Comparison of ENCODE assay signal across 14 cellular contexts in the genomic region with DNA sequence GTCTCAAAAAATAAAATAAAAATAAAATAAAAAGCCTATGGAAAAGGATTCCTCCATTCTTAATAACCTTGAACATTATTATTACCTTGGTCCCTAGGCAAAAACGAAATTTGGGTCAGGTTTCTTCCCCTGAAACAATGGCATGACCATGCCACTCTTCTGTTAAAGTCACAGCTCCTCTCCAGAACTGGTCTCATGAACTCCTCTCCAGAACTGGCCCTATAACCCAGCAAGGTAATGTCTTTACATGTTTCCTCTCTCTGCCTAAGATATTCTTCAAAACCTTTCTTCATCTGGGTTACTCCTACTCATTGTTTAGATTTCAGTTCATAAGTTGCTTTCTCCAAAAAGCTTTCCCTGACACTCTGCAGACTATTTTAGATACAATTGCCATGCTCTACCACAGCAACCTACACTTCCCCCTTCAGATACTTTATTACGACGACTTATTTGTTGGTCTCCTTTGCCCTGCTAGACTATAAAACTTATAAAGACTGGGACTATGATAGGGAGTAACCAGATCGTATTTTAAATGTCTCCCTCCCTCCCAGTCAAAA. TPM values are rescaled to one million over a fixed set of nuclear protein-coding genes. Genes with fewer than 3 reads are reported as not detected.
DNase-seq lines count a peak whose midpoint lies in the region; ATAC-seq and TF ChIP-seq lines count a peak whose summit lies in the region.
"Had no signal": no experiment of that assay in that cellular context is flagged by ENCODE, and none has a peak within 500 bp of the region (broad histone marks: within the 10 kb centered on the region; RNA-seq: fewer than 3 reads in every experiment).

No MANE protein-coding gene starts in this region.

- TF ChIP-seq EP300 in SK-N-SH (IDR thresholded peaks at IDR 0.05; ENCODE audit: borderline replicate concordance in 1 of 2, low read depth in 1 of 2, low read length in 1 of 2), result no peak

- peaks cover 81% of the 10 kb centered on the region for H3K79me2 ChIP-seq in SK-N-SH (ENCODE audit: insufficient read depth)

- CTCF ChIA-PET in SK-N-SH (lab: Yijun Ruan, JAX), result interaction anchor here (1.3 kb wide), 1 partner anchor 39 kb away, joined by 4 read pairs; no protein-coding TSS in a partner anchor

- ATAC-seq in Right ventricle myocardium superior (ENCODE audit: poor library complexity), result peak; percentile 49
- ATAC-seq in sciatic nerve, result peak; percentile 44
- ATAC-seq in esophagus mucosa, result no peak
- ATAC-seq in GM18511 (IDR thresholded peaks at IDR 0.05; ENCODE audit: unreplicated experiment), result no peak
- ATAC-seq in HG02588 (IDR thresholded peaks at IDR 0.05; ENCODE audit: unreplicated experiment), result no peak

- peaks cover 3 to 44% of the 10 kb centered on the region in 2 experiments for H3K36me3 ChIP-seq in SK-N-SH (replicated peaks in 1 of 2; ENCODE audit: control insufficient read depth in 1 of 2, insufficient read depth in 2 of 2, low read length in 1 of 2)

- H3K9ac ChIP-seq in SK-N-SH, result peak overlapping the region; percentile 55; the same call in 1 of the 2 replicates

- peak overlapping the region; percentile 39; the same call in 1 of the 2 replicates for H2AFZ ChIP-seq in SK-N-SH (ENCODE audit: low read depth)

- H3K27ac ChIP-seq in SK-N-SH (ENCODE audit: low read depth in 2 of 2, low read length in 1 of 2), result peak overlapping the region; percentile 61 to 95
- H3K27ac ChIP-seq: HL-60, thyroid gland had no signal

- no peaks in the 10 kb centered on the region; the same call in 1 of the 2 replicates for H3K9me3 ChIP-seq in SK-N-SH
- H3K9me3 ChIP-seq: thyroid gland had no signal

- H3K4me3 ChIP-seq in SK-N-SH (ENCODE audit: low read depth in 2 of 2, low read length in 1 of 2), result peak overlapping the region in 1 of 2 experiments; percentile 1; a peak in 1 of 4 replicates
- H3K4me3 ChIP-seq: lung, thyroid gland had no signal

- peaks cover 5 to 10% of the 10 kb centered on the region in 2 experiments for H3K4me1 ChIP-seq in SK-N-SH (ENCODE audit: control insufficient read depth in 1 of 2, insufficient read depth in 2 of 2, low read depth in 1 of 2, low read length in 1 of 2)
- H3K4me1 ChIP-seq: thyroid gland had no signal

- H3K4me2 ChIP-seq in SK-N-SH, result peak overlapping the region; percentile 64

- TF ChIP-seq CTCF in SK-N-SH (IDR thresholded peaks at IDR 0.05), result no peak

- intact Hi-C loops in Right ventricle myocardium superior (cut with DNase I), result no loop called here
- intact Hi-C loops in sciatic nerve (cut with DNase I), result no loop called here

- DNase-seq in DMS114 treated with DMSO at 0.1 percent for 48 hours (lab: John Stamatoyannopoulos, UW; ENCODE audit: unreplicated experiment) (peak; percentile 69), SK-N-SH (no peak), Right ventricle myocardium superior (no peak), sciatic nerve (ENCODE audit: low spot score) (no peak), DMS53 treated with DMSO at 0.1 percent for 48 hours (lab: John Stamatoyannopoulos, UW; ENCODE audit: unreplicated experiment) (no peak)
- DNase-seq: activated gamma-delta T cell, NCI-H1048, NCI-H524 had no signal

- H3F3A ChIP-seq in SK-N-SH (replicated peaks; ENCODE audit: insufficient read depth), result peaks cover 31% of the 10 kb centered on the region

- 59% methylated on average over 4 of the region's 4 CpGs for WGBS in SK-N-SH (ENCODE audit: low lambda C conversion rate)

- TF ChIP-seq RAD21 in SK-N-SH (IDR thresholded peaks at IDR 0.05; ENCODE audit: low read length), result no peak

- no peaks in the 10 kb centered on the region for H4K20me1 ChIP-seq in SK-N-SH (ENCODE audit: insufficient read depth)

- POLR2A ChIA-PET in SK-N-SH (lab: Yijun Ruan, JAX), result interaction anchor here (0.7 to 3.0 kb wide), 2 partner anchors 13 to 1293 kb away, joined by 3 to 9 read pairs; a partner anchor contains a TSS

- H3K9me2 ChIP-seq in SK-N-SH, result no peaks in the 10 kb centered on the region

- no peaks in the 10 kb centered on the region for H3K27me3 ChIP-seq in SK-N-SH (ENCODE audit: insufficient read depth)
- H3K27me3 ChIP-seq: thyroid gland had no signal

TF ChIP-seq in SK-N-SH, 30 proteins besides CTCF, POLR2A, EP300 and RAD21:
- no peak for TF ChIP-seq TEAD4 (IDR thresholded peaks at IDR 0.05; ENCODE audit: borderline replicate concordance, insufficient read depth)
- TF ChIP-seq TAF1 (IDR thresholded peaks at IDR 0.05; ENCODE audit: borderline replicate concordance, low read depth, low read length), result no peak
- TF ChIP-seq RFX5 (IDR thresholded peaks at IDR 0.05; ENCODE audit: low read length), result no peak
- TF ChIP-seq, protein P1, sequence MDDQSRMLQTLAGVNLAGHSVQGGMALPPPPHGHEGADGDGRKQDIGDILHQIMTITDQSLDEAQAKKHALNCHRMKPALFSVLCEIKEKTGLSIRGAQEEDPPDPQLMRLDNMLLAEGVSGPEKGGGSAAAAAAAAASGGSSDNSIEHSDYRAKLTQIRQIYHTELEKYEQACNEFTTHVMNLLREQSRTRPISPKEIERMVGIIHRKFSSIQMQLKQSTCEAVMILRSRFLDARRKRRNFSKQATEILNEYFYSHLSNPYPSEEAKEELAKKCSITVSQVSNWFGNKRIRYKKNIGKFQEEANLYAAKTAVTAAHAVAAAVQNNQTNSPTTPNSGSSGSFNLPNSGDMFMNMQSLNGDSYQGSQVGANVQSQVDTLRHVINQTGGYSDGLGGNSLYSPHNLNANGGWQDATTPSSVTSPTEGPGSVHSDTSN (IDR thresholded peaks at IDR 0.05), result no peak
- TF ChIP-seq RCOR1 (IDR thresholded peaks at IDR 0.05; ENCODE audit: low read length), result no peak
- TF ChIP-seq TCF12 (IDR thresholded peaks at IDR 0.05), result no peak
- TF ChIP-seq, protein P2, sequence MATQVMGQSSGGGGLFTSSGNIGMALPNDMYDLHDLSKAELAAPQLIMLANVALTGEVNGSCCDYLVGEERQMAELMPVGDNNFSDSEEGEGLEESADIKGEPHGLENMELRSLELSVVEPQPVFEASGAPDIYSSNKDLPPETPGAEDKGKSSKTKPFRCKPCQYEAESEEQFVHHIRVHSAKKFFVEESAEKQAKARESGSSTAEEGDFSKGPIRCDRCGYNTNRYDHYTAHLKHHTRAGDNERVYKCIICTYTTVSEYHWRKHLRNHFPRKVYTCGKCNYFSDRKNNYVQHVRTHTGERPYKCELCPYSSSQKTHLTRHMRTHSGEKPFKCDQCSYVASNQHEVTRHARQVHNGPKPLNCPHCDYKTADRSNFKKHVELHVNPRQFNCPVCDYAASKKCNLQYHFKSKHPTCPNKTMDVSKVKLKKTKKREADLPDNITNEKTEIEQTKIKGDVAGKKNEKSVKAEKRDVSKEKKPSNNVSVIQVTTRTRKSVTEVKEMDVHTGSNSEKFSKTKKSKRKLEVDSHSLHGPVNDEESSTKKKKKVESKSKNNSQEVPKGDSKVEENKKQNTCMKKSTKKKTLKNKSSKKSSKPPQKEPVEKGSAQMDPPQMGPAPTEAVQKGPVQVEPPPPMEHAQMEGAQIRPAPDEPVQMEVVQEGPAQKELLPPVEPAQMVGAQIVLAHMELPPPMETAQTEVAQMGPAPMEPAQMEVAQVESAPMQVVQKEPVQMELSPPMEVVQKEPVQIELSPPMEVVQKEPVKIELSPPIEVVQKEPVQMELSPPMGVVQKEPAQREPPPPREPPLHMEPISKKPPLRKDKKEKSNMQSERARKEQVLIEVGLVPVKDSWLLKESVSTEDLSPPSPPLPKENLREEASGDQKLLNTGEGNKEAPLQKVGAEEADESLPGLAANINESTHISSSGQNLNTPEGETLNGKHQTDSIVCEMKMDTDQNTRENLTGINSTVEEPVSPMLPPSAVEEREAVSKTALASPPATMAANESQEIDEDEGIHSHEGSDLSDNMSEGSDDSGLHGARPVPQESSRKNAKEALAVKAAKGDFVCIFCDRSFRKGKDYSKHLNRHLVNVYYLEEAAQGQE (IDR thresholded peaks at IDR 0.05; ENCODE audit: low read depth, low read length), result no peak
- TF ChIP-seq, protein P3, sequence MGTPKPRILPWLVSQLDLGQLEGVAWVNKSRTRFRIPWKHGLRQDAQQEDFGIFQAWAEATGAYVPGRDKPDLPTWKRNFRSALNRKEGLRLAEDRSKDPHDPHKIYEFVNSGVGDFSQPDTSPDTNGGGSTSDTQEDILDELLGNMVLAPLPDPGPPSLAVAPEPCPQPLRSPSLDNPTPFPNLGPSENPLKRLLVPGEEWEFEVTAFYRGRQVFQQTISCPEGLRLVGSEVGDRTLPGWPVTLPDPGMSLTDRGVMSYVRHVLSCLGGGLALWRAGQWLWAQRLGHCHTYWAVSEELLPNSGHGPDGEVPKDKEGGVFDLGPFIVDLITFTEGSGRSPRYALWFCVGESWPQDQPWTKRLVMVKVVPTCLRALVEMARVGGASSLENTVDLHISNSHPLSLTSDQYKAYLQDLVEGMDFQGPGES (IDR thresholded peaks at IDR 0.05; ENCODE audit: low read depth, low read length), result no peak
- TF ChIP-seq, protein P4, sequence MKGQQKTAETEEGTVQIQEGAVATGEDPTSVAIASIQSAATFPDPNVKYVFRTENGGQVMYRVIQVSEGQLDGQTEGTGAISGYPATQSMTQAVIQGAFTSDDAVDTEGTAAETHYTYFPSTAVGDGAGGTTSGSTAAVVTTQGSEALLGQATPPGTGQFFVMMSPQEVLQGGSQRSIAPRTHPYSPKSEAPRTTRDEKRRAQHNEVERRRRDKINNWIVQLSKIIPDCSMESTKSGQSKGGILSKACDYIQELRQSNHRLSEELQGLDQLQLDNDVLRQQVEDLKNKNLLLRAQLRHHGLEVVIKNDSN (IDR thresholded peaks at IDR 0.05; ENCODE audit: borderline replicate concordance, low read depth), result no peak
- no peak for TF ChIP-seq POLR2AphosphoS5 (IDR thresholded peaks at IDR 0.05; ENCODE audit: low read depth, low read length)
- no peak for TF ChIP-seq CHD2 (IDR thresholded peaks at IDR 0.05; ENCODE audit: low read length, partially characterized antibody)
- no peak for TF ChIP-seq FOSL2 (IDR thresholded peaks at IDR 0.05; ENCODE audit: borderline replicate concordance, low read depth)
- TF ChIP-seq NFIC (IDR thresholded peaks at IDR 0.05; ENCODE audit: borderline replicate concordance), result no peak

RNA-seq across cellular contexts. Expression of a gene that starts 13.5 kb away (rescaled TPM):
- polyA plus RNA-seq in SK-N-SH (2012; rRNA removed), result 20.5 and 28.5 TPM in 2 replicates
- 29.0 and 32.8 TPM in 2 replicates for polyA plus RNA-seq in SK-N-SH (2012; cell fraction: cytosol; rRNA removed)
- polyA plus RNA-seq in SK-N-SH (2012; cell fraction: nucleus; rRNA removed), result 18.1 and 34.0 TPM in 2 replicates
- total RNA-seq in Right ventricle myocardium superior (19.5 TPM), sciatic nerve (23.1 TPM), esophagus mucosa (14.0 TPM)

Comparison
In these comparisons a context has a peak if more than half of its experiments do, and no peak if none do; other contexts are left out.
1. ATAC-seq: peak in Right ventricle myocardium superior (single experiment) and sciatic nerve (single experiment); none in esophagus mucosa (single experiment), GM18511 (single experiment) and HG02588 (single experiment).